In the genomic region with DNA sequence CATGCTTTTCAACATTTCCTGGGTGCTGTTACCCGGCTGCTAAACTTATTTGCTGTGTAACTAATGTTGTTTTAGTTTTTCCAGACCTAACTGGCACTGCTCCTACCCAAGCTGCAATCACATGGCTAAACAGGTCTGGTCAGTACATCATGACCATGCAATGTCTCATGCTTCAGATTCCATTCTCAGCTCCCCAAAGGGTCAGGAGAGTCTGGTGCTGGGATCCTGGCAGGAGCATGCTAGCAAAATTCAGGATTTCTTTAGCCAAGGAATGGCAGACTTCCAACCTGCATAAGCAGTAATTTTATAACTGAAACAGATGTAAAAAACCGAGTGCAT, we compare ENCODE assay signal across 8 cellular contexts. TPM values are rescaled to one million over a fixed set of nuclear protein-coding genes. Genes with fewer than 3 reads are reported as not detected.
A peak's percentile ranks its signal among the peaks of the same experiment; 100 is the strongest.
DNase-seq lines count a peak whose midpoint lies in the region; ATAC-seq and TF ChIP-seq lines count a peak whose summit lies in the region.

No MANE protein-coding gene starts in this region.

- peak; percentile 88 for ATAC-seq in RWPE2 (ENCODE audit: low read depth)
- peak; percentile 95 for ATAC-seq in gastroesophageal sphincter
- no peak for ATAC-seq in GM19467 (IDR thresholded peaks at IDR 0.05; ENCODE audit: unreplicated experiment)

- no peak overlapping the region for H3K9ac ChIP-seq in parathyroid adenoma

- H3K27me3 ChIP-seq in RWPE2 (ENCODE audit: insufficient read depth, poor library complexity, severe bottlenecking) (no peaks in the 10 kb centered on the region), gastroesophageal sphincter (no peaks in the 10 kb centered on the region), parathyroid adenoma (ENCODE audit: control insufficient read depth, insufficient read depth, low read length) (no peaks in the 10 kb centered on the region)
- no peaks in the 10 kb centered on the region for H3K27me3 ChIP-seq in effector memory CD4-positive, alpha-beta T cell (replicated peaks; ENCODE audit: control insufficient read depth, insufficient read depth, low read length, poor library complexity, severe bottlenecking)

- no peaks in the 10 kb centered on the region for H3K79me2 ChIP-seq in parathyroid adenoma

- DNase-seq in RWPE2 (ENCODE audit: low spot score) (no peak), globus pallidus (ENCODE audit: low spot score) (no peak), HK-2 (ENCODE audit: unreplicated experiment) (no peak)
- no peak for DNase-seq in effector memory CD4-positive, alpha-beta T cell

- H3K4me2 ChIP-seq in parathyroid adenoma (ENCODE audit: low read length): peak overlapping the region; percentile 70

- peak overlapping the region; percentile 68 for H2AFZ ChIP-seq in parathyroid adenoma

- no peak for TF ChIP-seq EP300 in gastroesophageal sphincter (IDR thresholded peaks at IDR 0.05)

- H3K4me1 ChIP-seq in RWPE2 (ENCODE audit: insufficient read depth, poor library complexity, severe bottlenecking) (peaks cover 20% of the 10 kb centered on the region), gastroesophageal sphincter (peaks cover 0 to 38% (median 9%) of the 10 kb centered on the region in 3 donors), parathyroid adenoma (peaks cover 19% of the 10 kb centered on the region)
- no peaks in the 10 kb centered on the region for H3K4me1 ChIP-seq in effector memory CD4-positive, alpha-beta T cell (ENCODE audit: control insufficient read depth, insufficient read depth, low read length, poor library complexity, severe bottlenecking)

- H3K9me3 ChIP-seq in RWPE2 (ENCODE audit: severe bottlenecking) (no peaks in the 10 kb centered on the region), gastroesophageal sphincter (no peaks in the 10 kb centered on the region), parathyroid adenoma (ENCODE audit: control insufficient read depth, low read length) (no peaks in the 10 kb centered on the region)
- no peaks in the 10 kb centered on the region for H3K9me3 ChIP-seq in effector memory CD4-positive, alpha-beta T cell (ENCODE audit: control insufficient read depth, low read length)

- H3K27ac ChIP-seq in C4-2B (peak overlapping the region; percentile 95), RWPE2 (ENCODE audit: poor library complexity, severe bottlenecking) (peak overlapping the region; percentile 46), gastroesophageal sphincter (peak overlapping the region; percentile 73 to 86 (median 82)), parathyroid adenoma (peak overlapping the region; percentile 89)
- H3K27ac ChIP-seq in effector memory CD4-positive, alpha-beta T cell (ENCODE audit: insufficient read depth, low read length, poor library complexity, severe bottlenecking): no peak overlapping the region

- H3K4me3 ChIP-seq in RWPE2 (ENCODE audit: severe bottlenecking): no peak overlapping the region
- H3K4me3 ChIP-seq in gastroesophageal sphincter: peak overlapping the region in 1 of 2 donors; percentile 5
- H3K4me3 ChIP-seq in parathyroid adenoma (ENCODE audit: low read depth, low read length): peak overlapping the region; percentile 36
- H3K4me3 ChIP-seq in effector memory CD4-positive, alpha-beta T cell (ENCODE audit: insufficient read depth, low read depth, low read length, poor library complexity, severe bottlenecking): no peak overlapping the region

- WGBS in gastroesophageal sphincter (ENCODE audit: low coverage in 1 of 2), 2 donors: 5 to 17% methylated on average over 2 of the region's 2 CpGs

- TF ChIP-seq CTCF in C4-2B (conservative IDR thresholded peaks at IDR 0.05): no peak
- no peak for TF ChIP-seq CTCF in RWPE2 (IDR thresholded peaks at IDR 0.05; ENCODE audit: poor library complexity, severe bottlenecking)
- no peak for TF ChIP-seq CTCF in gastroesophageal sphincter (IDR thresholded peaks at IDR 0.05)
- TF ChIP-seq CTCF in parathyroid adenoma (IDR thresholded peaks at IDR 0.05): no peak

- TF ChIP-seq POLR2A in gastroesophageal sphincter (IDR thresholded peaks at IDR 0.05): no peak

- H3K36me3 ChIP-seq in RWPE2 (ENCODE audit: low read depth): no peaks in the 10 kb centered on the region
- no peaks in the 10 kb centered on the region for H3K36me3 ChIP-seq in gastroesophageal sphincter
- H3K36me3 ChIP-seq in parathyroid adenoma (ENCODE audit: control insufficient read depth, insufficient read depth, low read length): no peaks in the 10 kb centered on the region
- no peaks in the 10 kb centered on the region for H3K36me3 ChIP-seq in effector memory CD4-positive, alpha-beta T cell (ENCODE audit: control insufficient read depth, insufficient read depth, low read length)

RNA-seq across cellular contexts. Expression of a gene that starts 12.6 kb away (rescaled TPM):
- total RNA-seq in gastroesophageal sphincter: 1 to 10 TPM in 2 of 4 donors, under 1 TPM in 1, not detected in 1; 0.54 to 8.0 (median 1.1) TPM
